In the genomic region with DNA sequence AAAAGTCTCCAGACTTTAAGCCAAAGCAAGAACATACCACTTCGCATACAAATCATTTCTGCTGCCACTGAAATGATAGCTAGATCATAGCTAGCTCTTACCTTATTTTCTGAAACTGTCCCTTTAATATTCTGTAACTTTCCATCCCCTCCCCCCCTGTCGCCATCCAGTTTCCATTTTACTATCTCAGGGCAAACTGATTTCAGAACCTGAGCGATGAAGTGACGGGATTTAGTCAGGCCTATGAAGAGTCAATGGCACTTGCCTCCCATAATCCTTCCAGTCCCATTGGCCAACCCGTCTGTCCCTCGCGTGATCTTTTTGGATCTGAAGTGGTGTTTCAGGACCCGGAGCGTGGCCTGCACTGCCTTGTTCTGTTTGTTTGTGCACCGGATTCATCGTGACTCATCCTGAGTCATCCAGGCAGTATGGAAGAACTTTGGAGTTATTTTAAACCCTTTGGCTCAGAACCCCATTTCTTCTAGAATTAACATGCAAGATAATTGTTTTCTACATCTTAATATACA, we compare ENCODE assay signal across 8 cellular contexts.
A peak's percentile ranks its signal among the peaks of the same experiment; 100 is the strongest.
DNase-seq lines count a peak whose midpoint lies in the region; ATAC-seq and TF ChIP-seq lines count a peak whose summit lies in the region.

No MANE protein-coding gene starts in this region.

- peak overlapping the region in 1 of 2 donors; percentile 79 for H3K27ac ChIP-seq in ascending aorta

- H3K4me3 ChIP-seq in ascending aorta, result no peak overlapping the region

- H3K36me3 Mint-ChIP-seq in stimulated activated effector memory CD8-positive, alpha-beta T cell treated with anti-CD3 and anti-CD28 coated beads, Interleukin-12 subunit alpha, Interleukin-12 subunit beta, amount 100 ng/mL, for 72 hours, result peaks cover 29% of the 10 kb centered on the region

- intact Hi-C loops in ascending aorta (cut with DNase I), result loop anchor here (5.0 kb wide), 1 partner anchor 35 kb away; no protein-coding TSS in a partner anchor

- no peaks in the 10 kb centered on the region for H3K9me3 ChIP-seq in ascending aorta

- TF ChIP-seq CTCF in ascending aorta (IDR thresholded peaks at IDR 0.05), result no peak

- peaks cover 11 to 29% of the 10 kb centered on the region in 2 donors for H3K4me1 ChIP-seq in ascending aorta

- peaks cover 3% of the 10 kb centered on the region for H3K9me3 Mint-ChIP-seq in stimulated activated effector memory CD8-positive, alpha-beta T cell treated with anti-CD3 and anti-CD28 coated beads, Interleukin-12 subunit alpha, Interleukin-12 subunit beta, amount 100 ng/mL, for 72 hours

- peak overlapping the region; percentile 88 for H3K27ac Mint-ChIP-seq in stimulated activated effector memory CD8-positive, alpha-beta T cell treated with anti-CD3 and anti-CD28 coated beads, Interleukin-12 subunit alpha, Interleukin-12 subunit beta, amount 100 ng/mL, for 72 hours

- H3K4me3 Mint-ChIP-seq in stimulated activated effector memory CD8-positive, alpha-beta T cell treated with anti-CD3 and anti-CD28 coated beads, Interleukin-12 subunit alpha, Interleukin-12 subunit beta, amount 100 ng/mL, for 72 hours, result peak overlapping the region; percentile 63

- peaks cover 66% of the 10 kb centered on the region for H3K4me1 Mint-ChIP-seq in stimulated activated effector memory CD8-positive, alpha-beta T cell treated with anti-CD3 and anti-CD28 coated beads, Interleukin-12 subunit alpha, Interleukin-12 subunit beta, amount 100 ng/mL, for 72 hours

- no peaks in the 10 kb centered on the region for H3K27me3 ChIP-seq in ascending aorta

- peak; percentile 10 for DNase-seq in CD1c-positive myeloid dendritic cell (ENCODE audit: extremely low spot score)
- DNase-seq in ascending aorta (ENCODE audit: low spot score in 2 of 2), result peak; percentile 50 to 90
- peak; percentile 55 for DNase-seq in kidney glomerular epithelial cell (lab: John Stamatoyannopoulos, UW)
- peak in 1 of 2 donors; percentile 70 for DNase-seq in stimulated activated effector memory CD8-positive, alpha-beta T cell treated with anti-CD3 and anti-CD28 coated beads, Interleukin-12 subunit alpha, Interleukin-12 subunit beta, amount 100 ng/mL, for 72 hours (ENCODE audit: low spot score in 2 of 2)
- no peak for DNase-seq in OCI-M1 (lab: John Stamatoyannopoulos, UW)
- DNase-seq in cortex of kidney (lab: John Stamatoyannopoulos, UW), result no peak

- H3K36me3 ChIP-seq in ascending aorta, result no peaks in the 10 kb centered on the region

- peak; percentile 72 for ATAC-seq in stimulated activated effector memory CD8-positive, alpha-beta T cell treated with anti-CD3 and anti-CD28 coated beads, Interleukin-12 subunit alpha, Interleukin-12 subunit beta, amount 100 ng/mL, for 72 hours
- ATAC-seq in GM19328 (IDR thresholded peaks at IDR 0.05; ENCODE audit: unreplicated experiment), result no peak

TF ChIP-seq in PFSK-1, 5 proteins besides CTCF, POLR2A, EP300 and RAD21:
- TF ChIP-seq FOXP2 (optimal IDR thresholded peaks at IDR 0.05; ENCODE audit: borderline replicate concordance, extremely low read depth, extremely low read length, insufficient read depth) (peak; percentile 79), POLR2AphosphoS5 (IDR thresholded peaks at IDR 0.05; ENCODE audit: low read depth, low read length) (no peak; the same call in 1 of the 2 replicates)
- TF ChIP-seq, protein P1, sequence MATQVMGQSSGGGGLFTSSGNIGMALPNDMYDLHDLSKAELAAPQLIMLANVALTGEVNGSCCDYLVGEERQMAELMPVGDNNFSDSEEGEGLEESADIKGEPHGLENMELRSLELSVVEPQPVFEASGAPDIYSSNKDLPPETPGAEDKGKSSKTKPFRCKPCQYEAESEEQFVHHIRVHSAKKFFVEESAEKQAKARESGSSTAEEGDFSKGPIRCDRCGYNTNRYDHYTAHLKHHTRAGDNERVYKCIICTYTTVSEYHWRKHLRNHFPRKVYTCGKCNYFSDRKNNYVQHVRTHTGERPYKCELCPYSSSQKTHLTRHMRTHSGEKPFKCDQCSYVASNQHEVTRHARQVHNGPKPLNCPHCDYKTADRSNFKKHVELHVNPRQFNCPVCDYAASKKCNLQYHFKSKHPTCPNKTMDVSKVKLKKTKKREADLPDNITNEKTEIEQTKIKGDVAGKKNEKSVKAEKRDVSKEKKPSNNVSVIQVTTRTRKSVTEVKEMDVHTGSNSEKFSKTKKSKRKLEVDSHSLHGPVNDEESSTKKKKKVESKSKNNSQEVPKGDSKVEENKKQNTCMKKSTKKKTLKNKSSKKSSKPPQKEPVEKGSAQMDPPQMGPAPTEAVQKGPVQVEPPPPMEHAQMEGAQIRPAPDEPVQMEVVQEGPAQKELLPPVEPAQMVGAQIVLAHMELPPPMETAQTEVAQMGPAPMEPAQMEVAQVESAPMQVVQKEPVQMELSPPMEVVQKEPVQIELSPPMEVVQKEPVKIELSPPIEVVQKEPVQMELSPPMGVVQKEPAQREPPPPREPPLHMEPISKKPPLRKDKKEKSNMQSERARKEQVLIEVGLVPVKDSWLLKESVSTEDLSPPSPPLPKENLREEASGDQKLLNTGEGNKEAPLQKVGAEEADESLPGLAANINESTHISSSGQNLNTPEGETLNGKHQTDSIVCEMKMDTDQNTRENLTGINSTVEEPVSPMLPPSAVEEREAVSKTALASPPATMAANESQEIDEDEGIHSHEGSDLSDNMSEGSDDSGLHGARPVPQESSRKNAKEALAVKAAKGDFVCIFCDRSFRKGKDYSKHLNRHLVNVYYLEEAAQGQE (IDR thresholded peaks at IDR 0.05; ENCODE audit: insufficient read depth in 1 of 2, low read depth in 2 of 2, low read length in 2 of 2), result peak in 1 of 2 experiments; percentile 64; a peak in 1 of 4 replicates

Comparison
In these comparisons a context has a peak if more than half of its experiments do, and no peak if none do; other contexts are left out.
1. DNase-seq: peak in CD1c-positive myeloid dendritic cell (single experiment), ascending aorta (2 of 2) and kidney glomerular epithelial cell (single experiment); none in OCI-M1 (single experiment) and cortex of kidney (single experiment).